In genomic region chr5:998975-999501, GRCh38 we compare ENCODE assay signal across 20 cellular contexts. TPM values are rescaled to one million over a fixed set of nuclear protein-coding genes. Genes with fewer than 3 reads are reported as not detected.
DNase-seq lines count a peak whose midpoint lies in the region; ATAC-seq, FAIRE-seq and TF ChIP-seq lines count a peak whose summit lies in the region.
"Had no signal": no experiment of that assay in that cellular context is flagged by ENCODE, and none has a peak within 500 bp of the region (broad histone marks: within the 10 kb centered on the region; RNA-seq: fewer than 3 reads in every experiment).

No MANE protein-coding gene starts in this region.

- CTCF ChIA-PET in HepG2 (lab: Yijun Ruan, JAX; ENCODE audit: low intra/inter-chr PET ratio, low total read pairs) = no interaction called here

- in situ Hi-C loops in HepG2 (cut with HindIII; ENCODE audit: extremely low pct_ligation_motif_present, low pct_unique_long_range_greater_than_20kb) = no loop called here

- H2AFZ ChIP-seq in HepG2 (ENCODE audit: low read length) = no peak overlapping the region
- H2AFZ ChIP-seq in osteoblast (ENCODE audit: low read length) = no peak overlapping the region

- BruUV-seq in HepG2 (replicated peaks; lab: Mats Ljungman, UMichigan) = no TSS peak

- H3K4me1 ChIP-seq in liver (ENCODE audit: control insufficient read depth in 4 of 4, insufficient read depth in 4 of 4, low read length in 3 of 4) (no peaks in the 10 kb centered on the region), HepG2 (ENCODE audit: insufficient read depth, low read length) (peaks cover 27% of the 10 kb centered on the region), osteoblast (ENCODE audit: insufficient read depth, low read length) (no peaks in the 10 kb centered on the region)
- H3K4me1 ChIP-seq: psoas muscle had no signal

- DNase-seq in HepG2 (ENCODE audit: low spot score) = no peak
- peak; percentile 31 for DNase-seq in left ventricle myocardium superior
- DNase-seq in osteoblast (ENCODE audit: insufficient read length, low spot score, missing footprints) = peak; percentile 53
- DNase-seq in ureter (ENCODE audit: low spot score) = peak; percentile 45
- no peak for DNase-seq in superior temporal gyrus (ENCODE audit: extremely low spot score)
- no peak for DNase-seq in stimulated activated CD4-positive, alpha-beta T cell treated with anti-CD3 and anti-CD28 coated beads, Interleukin-2, amount 100 ng/mL, for 48 hours
- no peak for DNase-seq in GF-D8 (lab: John Stamatoyannopoulos, UW)
- DNase-seq: ACHN; activated T-cell treated with anti-CD3 and anti-CD28 coated beads, Interleukin-2, amount 50 U/mL, for 72 hours; CD4-positive, alpha-beta T cell; cerebellar nuclear complex; DND-41; effector memory CD8-positive, alpha-beta T cell; naive B cell; NCI-H1417 treated with DMSO at 0.1 percent for 48 hours; stimulated activated naive CD8-positive, alpha-beta T cell treated with anti-CD3 and anti-CD28 coated beads, Interleukin-15, Interleukin-2, amounts not matched to agents 100 U/mL and 50 U/mL, for 24 hours had no signal

- no peaks in the 10 kb centered on the region for H3K36me3 ChIP-seq in liver (ENCODE audit: control insufficient read depth in 4 of 4, insufficient read depth in 3 of 4, low read depth in 1 of 4, low read length in 3 of 4)
- no peaks in the 10 kb centered on the region for H3K36me3 ChIP-seq in HepG2 (replicated peaks in 1 of 2; ENCODE audit: control insufficient read depth in 1 of 2, insufficient read depth in 2 of 2, low read length in 2 of 2)
- H3K36me3 ChIP-seq in osteoblast (ENCODE audit: insufficient read depth, low read length) = no peaks in the 10 kb centered on the region
- H3K36me3 ChIP-seq: Peyer's patch had no signal

- TF ChIP-seq RAD21 in liver (IDR thresholded peaks at IDR 0.05) = no peak
- no peak for TF ChIP-seq RAD21 in HepG2 (CRISPR knock-in tag; IDR thresholded peaks at IDR 0.05)

- intact Hi-C loops in HepG2 (cut with micrococcal nuclease; ENCODE audit: unreplicated experiment) = no loop called here
- intact Hi-C loops in left ventricle myocardium superior (cut with micrococcal nuclease) = no loop called here

- H3K9me3 ChIP-seq in liver (ENCODE audit: control insufficient read depth in 4 of 4, low read length in 3 of 4) = no peaks in the 10 kb centered on the region
- H3K9me3 ChIP-seq in HepG2 (ENCODE audit: low read length) = no peaks in the 10 kb centered on the region
- H3K9me3 ChIP-seq in osteoblast (ENCODE audit: low read depth, low read length) = no peaks in the 10 kb centered on the region
- H3K9me3 ChIP-seq: Peyer's patch, psoas muscle had no signal

- WGBS in liver = 76% methylated on average over 6 of the region's 6 CpGs
- WGBS in HepG2 (ENCODE audit: low lambda C conversion rate) = 43% methylated on average over 4 of the region's 6 CpGs

- no peak for TF ChIP-seq POLR2A in HepG2 (IDR thresholded peaks at IDR 0.05; ENCODE audit: insufficient read depth in 1 of 2, low read depth in 2 of 2, low read length in 2 of 2)

- no peak overlapping the region for H3K4me2 ChIP-seq in HepG2 (ENCODE audit: low read depth, low read length)
- H3K4me2 ChIP-seq in osteoblast (ENCODE audit: insufficient read depth, low read length) = no peak overlapping the region

- H3K79me2 ChIP-seq in HepG2 (ENCODE audit: insufficient read depth, low read length) = no peaks in the 10 kb centered on the region
- no peaks in the 10 kb centered on the region for H3K79me2 ChIP-seq in osteoblast (ENCODE audit: insufficient read depth, low read length)

- H3K4me3 ChIP-seq in liver (ENCODE audit: low read depth in 1 of 3, low read length in 3 of 3) = no peak overlapping the region
- no peak overlapping the region for H3K4me3 ChIP-seq in HepG2 (replicated peaks in 1 of 3; ENCODE audit: insufficient read depth in 1 of 3, low read depth in 2 of 3, low read length in 3 of 3)
- no peak overlapping the region for H3K4me3 ChIP-seq in osteoblast (ENCODE audit: insufficient read depth, low read length)
- H3K4me3 ChIP-seq: Peyer's patch, psoas muscle had no signal

- FAIRE-seq in HepG2 (lab: Jason Lieb, UNC) = no peak

- ATAC-seq in HepG2 (no peak), left ventricle myocardium superior (no peak)
- ATAC-seq: activated T-cell treated with anti-CD3 and anti-CD28 coated beads, Interleukin-2, amount 50 U/mL, for 72 hours; effector memory CD8-positive, alpha-beta T cell; HCT116; psoas muscle; stimulated activated naive CD8-positive, alpha-beta T cell treated with anti-CD3 and anti-CD28 coated beads, Interleukin-15, Interleukin-2, amounts not matched to agents 100 U/mL and 50 U/mL, for 24 hours had no signal

- POLR2A ChIA-PET in HepG2 (lab: Yijun Ruan, JAX) = no interaction called here

- H3K9ac ChIP-seq in liver (ENCODE audit: low read depth in 1 of 2, low read length in 2 of 2) = no peak overlapping the region
- H3K9ac ChIP-seq in HepG2 (ENCODE audit: insufficient read depth, low read depth, low read length) = no peak overlapping the region

- TF ChIP-seq EP300 in HepG2 (IDR thresholded peaks at IDR 0.05; ENCODE audit: low read depth in 2 of 2, low read length in 2 of 2) (no peak), HepG2 (CRISPR knock-in tag; IDR thresholded peaks at IDR 0.05; ENCODE audit: borderline replicate concordance) (no peak)

- H4K20me1 ChIP-seq in HepG2 (ENCODE audit: insufficient read depth, low read length) (no peaks in the 10 kb centered on the region), osteoblast (ENCODE audit: insufficient read depth, low read length) (no peaks in the 10 kb centered on the region)

- H3K27me3 ChIP-seq in liver (ENCODE audit: control insufficient read depth in 4 of 4, insufficient read depth in 4 of 4, low read length in 3 of 4) (no peaks in the 10 kb centered on the region), HepG2 (ENCODE audit: control insufficient read depth in 1 of 2, insufficient read depth in 2 of 2, low read length in 2 of 2) (peaks cover 3 to 40% of the 10 kb centered on the region in 2 experiments), osteoblast (ENCODE audit: insufficient read depth, low read length) (peaks cover 32% of the 10 kb centered on the region)
- H3K27me3 ChIP-seq: Peyer's patch had no signal

- peak overlapping the region; percentile 1 to 59 for H3K27ac ChIP-seq in liver (ENCODE audit: low read depth in 1 of 2, low read length in 2 of 2)
- H3K27ac ChIP-seq in HepG2 (ENCODE audit: extremely low read length, insufficient read depth, low read length) = no peak overlapping the region
- H3K27ac ChIP-seq in osteoblast (ENCODE audit: low read depth, low read length) = no peak overlapping the region
- H3K27ac ChIP-seq: psoas muscle had no signal

- no peak for TF ChIP-seq CTCF in liver (IDR thresholded peaks at IDR 0.05; ENCODE audit: low read depth, low read length, missing input control)
- TF ChIP-seq CTCF in HepG2 (CRISPR knock-in tag; IDR thresholded peaks at IDR 0.05) = no peak
- no peak for TF ChIP-seq CTCF in osteoblast (IDR thresholded peaks at IDR 0.05; ENCODE audit: extremely low read depth, low read depth, low read length)

TF ChIP-seq in liver, 16 proteins besides CTCF, POLR2A, EP300 and RAD21:
- TF ChIP-seq TAF1 (conservative IDR thresholded peaks at IDR 0.05) (no peak), NR2F2 (IDR thresholded peaks at IDR 0.05) (peak; percentile 55), YY1 (IDR thresholded peaks at IDR 0.05) (no peak)

TF ChIP-seq in HepG2, 621 proteins besides CTCF, POLR2A, EP300 and RAD21 (continues in another document):
- TF ChIP-seq FLYWCH1 (CRISPR knock-in tag; IDR thresholded peaks at IDR 0.05) = no peak
- TF ChIP-seq SCMH1 (CRISPR knock-in tag; IDR thresholded peaks at IDR 0.05; ENCODE audit: borderline replicate concordance) = no peak
- no peak for TF ChIP-seq HES4 (CRISPR knock-in tag; IDR thresholded peaks at IDR 0.05; ENCODE audit: borderline replicate concordance)
- no peak for TF ChIP-seq ZNF382 (CRISPR knock-in tag; IDR thresholded peaks at IDR 0.05; ENCODE audit: borderline replicate concordance)
- no peak for TF ChIP-seq CBX5 (CRISPR knock-in tag; IDR thresholded peaks at IDR 0.05; ENCODE audit: borderline replicate concordance)
- TF ChIP-seq, protein P1, sequence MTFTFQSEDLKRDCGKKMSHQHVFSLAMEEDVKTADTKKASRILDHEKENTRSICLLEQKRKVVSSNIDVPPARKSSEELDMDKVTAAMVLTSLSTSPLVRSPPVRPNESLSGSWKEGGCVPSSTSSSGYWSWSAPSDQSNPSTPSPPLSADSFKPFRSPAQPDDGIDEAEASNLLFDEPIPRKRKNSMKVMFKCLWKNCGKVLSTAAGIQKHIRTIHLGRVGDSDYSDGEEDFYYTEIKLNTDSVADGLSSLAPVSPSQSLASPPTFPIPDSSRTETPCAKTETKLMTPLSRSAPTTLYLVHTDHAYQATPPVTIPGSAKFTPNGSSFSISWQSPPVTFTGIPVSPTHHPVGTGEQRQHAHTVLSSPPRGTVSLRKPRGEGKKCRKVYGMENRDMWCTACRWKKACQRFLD (CRISPR knock-in tag; IDR thresholded peaks at IDR 0.05; ENCODE audit: borderline replicate concordance) = no peak

RNA-seq across cellular contexts. Expression of gene NKD2, which starts 9.6 kb away (rescaled TPM):
- total RNA-seq in liver = 1 to 10 TPM in 1 of 2 donors, under 1 TPM in 1; 0.09 to 1.3 TPM
- polyA plus RNA-seq in liver = under 1 TPM; 0.28 to 0.57 TPM
- 0.53 and 0.94 TPM in 2 replicates for total RNA-seq in HepG2 (2016; rRNA removed; fragmentation: Illumina TruSeq; extraction: Trizol)
- total RNA-seq in HepG2 (2016; cell fraction: cytosol; rRNA removed; fragmentation: Illumina TruSeq; extraction: Trizol; ENCODE audit: low read depth) = 0.26 and 0.91 TPM in 2 replicates
- total RNA-seq in HepG2 (2016; cell fraction: insoluble cytoplasmic fraction; rRNA removed; fragmentation: Illumina TruSeq; extraction: Trizol) = 0.77 and 1.1 TPM in 2 replicates
- total RNA-seq in HepG2 (2016; cell fraction: membrane; rRNA removed; fragmentation: Illumina TruSeq; extraction: Trizol) = 0.48 and 0.90 TPM in 2 replicates
- total RNA-seq in HepG2 (2016; cell fraction: nucleus; rRNA removed; fragmentation: Illumina TruSeq; extraction: Trizol) = 0.81 and 2.0 TPM in 2 replicates
- polyA plus RNA-seq in HepG2 (2011; rRNA removed) = 0.81 and 0.82 TPM in 2 replicates
- polyA plus RNA-seq in HepG2 (2011; cell fraction: cytosol; rRNA removed) = 0.13 and 0.70 TPM in 2 replicates
- polyA plus RNA-seq in HepG2 (2011; cell fraction: nucleus; rRNA removed) = 10.6 and 14.1 TPM in 2 replicates
- polyA plus RNA-seq in HepG2 (2012) = 0.39 and 0.79 TPM in 2 replicates
- 0.59 and 0.60 TPM in 2 replicates for polyA plus RNA-seq in HepG2 (2016; cell fraction: cytosol; fragmentation: Illumina TruSeq; extraction: Trizol; ENCODE audit: low read depth)
- polyA plus RNA-seq in HepG2 (2016; cell fraction: insoluble cytoplasmic fraction; fragmentation: Illumina TruSeq; extraction: Trizol; ENCODE audit: low read depth) = 1.1 and 1.2 TPM in 2 replicates
- polyA plus RNA-seq in HepG2 (2016; cell fraction: membrane; fragmentation: Illumina TruSeq; extraction: Trizol; ENCODE audit: low read depth) = 0.76 and 0.84 TPM in 2 replicates
- polyA plus RNA-seq in HepG2 (2016; cell fraction: nucleus; fragmentation: Illumina TruSeq; extraction: Trizol; ENCODE audit: insufficient read depth, low read depth) = 5.1 and 6.3 TPM in 2 replicates
- polyA minus RNA-seq in HepG2 (2011; rRNA and poly(A)+ RNA removed; ENCODE audit: low replicate concordance) = 1.6 TPM in 1 of 2 replicates, not detected in the other
- polyA minus RNA-seq in HepG2 (2011; cell fraction: cytosol; rRNA and poly(A)+ RNA removed) = 0.30 and 0.62 TPM in 2 replicates
- polyA minus RNA-seq in HepG2 (2011; cell fraction: nucleus; rRNA and poly(A)+ RNA removed) = 0.62 and 1.0 TPM in 2 replicates
- total RNA-seq in left ventricle myocardium superior = 3.4 TPM
- total RNA-seq in osteoblast = under 0.01 TPM in 1 of 2 replicates, not detected in the other
- total RNA-seq in ureter = 14.2 TPM

Comparison
In these comparisons a context has a peak if more than half of its experiments do, and no peak if none do; other contexts are left out.
1. H3K27ac ChIP-seq: peak in liver (2 of 2); none in HepG2 (single experiment) and osteoblast (single experiment).
2. DNase-seq: peak in left ventricle myocardium superior (single experiment), osteoblast (single experiment) and ureter (single experiment); none in HepG2 (single experiment), superior temporal gyrus (single experiment), stimulated activated CD4-positive, alpha-beta T cell treated with anti-CD3 and anti-CD28 coated beads, Interleukin-2, amount 100 ng/mL, for 48 hours (0 of 2) and GF-D8 (single experiment).